Comparison of ENCODE assay signal across 23 cellular contexts in genomic region chr10:79459243-79459642, GRCh38.
"Had no signal": no experiment of that assay in that cellular context is flagged by ENCODE, and none has a peak within 500 bp of the region (broad histone marks: within the 10 kb centered on the region; RNA-seq: fewer than 3 reads in every experiment).

No MANE protein-coding gene starts in this region.

- ATAC-seq: activated naive CD4-positive, alpha-beta T cell treated with anti-CD3 and anti-CD28 coated beads, Interleukin-2, amount 50 U/mL, for 72 hours; activated T-cell treated with anti-CD3 and anti-CD28 coated beads, Interleukin-2, amount 50 U/mL, for 72 hours; left cardiac atrium; left ventricle myocardium superior; upper lobe of right lung had no signal

- DNase-seq: activated CD4-positive, alpha-beta T cell treated with anti-CD3 and anti-CD28 coated beads for 4 hours; activated CD4-positive, alpha-beta T cell treated with anti-CD3 and anti-CD28 coated beads, Interleukin-2, amount 50 U/mL, for 4 hours; activated naive CD4-positive, alpha-beta T cell; activated T-cell treated with anti-CD3 and anti-CD28 coated beads for 4 hours; activated T-cell treated with anti-CD3 and anti-CD28 coated beads, Interleukin-2, amount 50 U/mL, for 72 hours; cerebellar nuclear complex; colonic mucosa; dorsolateral prefrontal cortex; effector memory CD4-positive, alpha-beta T cell; left cardiac atrium; left ventricle myocardium superior; ovary; spleen; stimulated activated naive CD4-positive, alpha-beta T cell; T-helper 1 cell; upper lobe of right lung had no signal

- H3K36me3 ChIP-seq: ascending aorta, cardiac muscle cell, colonic mucosa, ovary, prostate gland, spleen, suprapubic skin, tibial artery, upper lobe of right lung had no signal

- H3K4me3 ChIP-seq: ascending aorta, cardiac muscle cell, colonic mucosa, dorsolateral prefrontal cortex, ovary, prostate gland, spleen, suprapubic skin, tibial artery, upper lobe of right lung had no signal

- H3K9me3 ChIP-seq: ascending aorta, colonic mucosa, ovary, prostate gland, spleen, suprapubic skin, tibial artery, upper lobe of right lung had no signal

- H3K4me1 ChIP-seq: ascending aorta, colonic mucosa, prostate gland, upper lobe of right lung had no signal

- H3K27me3 ChIP-seq: ascending aorta, cardiac muscle cell, colonic mucosa, dorsolateral prefrontal cortex, ovary, suprapubic skin, upper lobe of right lung had no signal

- H3K27ac ChIP-seq: ascending aorta, cardiac muscle cell, colonic mucosa, dorsolateral prefrontal cortex, ovary, prostate gland, spleen, suprapubic skin, tibial artery, upper lobe of right lung, VCaP had no signal
